Comparison of ENCODE assay signal across 29 cellular contexts in genomic region chr12:69337325-69337724, GRCh38. TPM values are rescaled to one million over a fixed set of nuclear protein-coding genes. Genes with fewer than 3 reads are reported as not detected.
DNase-seq lines count a peak whose midpoint lies in the region; ATAC-seq and TF ChIP-seq lines count a peak whose summit lies in the region.
"Had no signal": no experiment of that assay in that cellular context is flagged by ENCODE, and none has a peak within 500 bp of the region (broad histone marks: within the 10 kb centered on the region; RNA-seq: fewer than 3 reads in every experiment).

No MANE protein-coding gene starts in this region.

- peaks cover 24% of the 10 kb centered on the region for H3K4me1 Mint-ChIP-seq in stimulated activated naive CD8-positive, alpha-beta T cell treated with anti-CD3 and anti-CD28 coated beads, Interleukin-15, amount 100 ng/mL, for 72 hours
- H3K4me1 Mint-ChIP-seq in activated T-helper 17 cell treated with anti-CD3 and anti-CD28 coated beads, Interleukin-2, amount 50 U/mL, for 72 hours = peaks cover 4% of the 10 kb centered on the region

- peak; percentile 33 for ATAC-seq in stimulated activated naive CD8-positive, alpha-beta T cell treated with anti-CD3 and anti-CD28 coated beads, Interleukin-15, Interleukin-2, amounts not matched to agents 100 U/mL and 50 U/mL, for 24 hours
- ATAC-seq in stimulated activated naive CD8-positive, alpha-beta T cell treated with anti-CD3 and anti-CD28 coated beads, Interleukin-15, amount 100 ng/mL, for 72 hours = no peak
- peak; percentile 7 for ATAC-seq in activated T-helper 17 cell treated with anti-CD3 and anti-CD28 coated beads, Interleukin-2, amount 50 U/mL, for 72 hours (replicated peaks)
- ATAC-seq in right lobe of liver = peak; percentile 13 to 45 (median 41)
- ATAC-seq: A549; activated T-cell treated with anti-CD3 and anti-CD28 coated beads, Interleukin-2, amount 50 U/mL, for 4 hours; heart left ventricle had no signal

- intact Hi-C loops in right lobe of liver (cut with DNase I) = no loop called here

- TF ChIP-seq POLR2A in right lobe of liver (IDR thresholded peaks at IDR 0.05) = no peak

- H3K27me3 Mint-ChIP-seq in stimulated activated naive CD8-positive, alpha-beta T cell treated with anti-CD3 and anti-CD28 coated beads, Interleukin-15, amount 100 ng/mL, for 72 hours = no peaks in the 10 kb centered on the region
- no peaks in the 10 kb centered on the region for H3K27me3 Mint-ChIP-seq in activated T-helper 17 cell treated with anti-CD3 and anti-CD28 coated beads, Interleukin-2, amount 50 U/mL, for 72 hours

- no peaks in the 10 kb centered on the region for H3K27me3 ChIP-seq in right lobe of liver
- H3K27me3 ChIP-seq: sigmoid colon, vagina had no signal

- no peak overlapping the region for H3K4me3 Mint-ChIP-seq in stimulated activated naive CD8-positive, alpha-beta T cell treated with anti-CD3 and anti-CD28 coated beads, Interleukin-15, amount 100 ng/mL, for 72 hours
- no peak overlapping the region for H3K4me3 Mint-ChIP-seq in activated T-helper 17 cell treated with anti-CD3 and anti-CD28 coated beads, Interleukin-2, amount 50 U/mL, for 72 hours
- H3K4me3 Mint-ChIP-seq: activated CD4-positive, alpha-beta T cell treated with anti-CD3 and anti-CD28 coated beads, Interleukin-2, amount 10 ng/mL, durations not matched to agents 24 days and 14 days; activated T-cell treated with anti-CD3 and anti-CD28 coated beads, Interleukin-2, amount 50 U/mL, for 4 hours had no signal

- H3K27ac Mint-ChIP-seq in stimulated activated naive CD8-positive, alpha-beta T cell treated with anti-CD3 and anti-CD28 coated beads, Interleukin-15, amount 100 ng/mL, for 72 hours = no peak overlapping the region
- H3K27ac Mint-ChIP-seq in activated T-helper 17 cell treated with anti-CD3 and anti-CD28 coated beads, Interleukin-2, amount 50 U/mL, for 72 hours = no peak overlapping the region
- H3K27ac Mint-ChIP-seq: activated CD4-positive, alpha-beta T cell treated with anti-CD3 and anti-CD28 coated beads, Interleukin-2, amount 10 ng/mL, durations not matched to agents 24 days and 14 days had no signal

- TF ChIP-seq CTCF in right lobe of liver (IDR thresholded peaks at IDR 0.05) = no peak

- no peaks in the 10 kb centered on the region for H3K36me3 Mint-ChIP-seq in activated T-helper 17 cell treated with anti-CD3 and anti-CD28 coated beads, Interleukin-2, amount 50 U/mL, for 72 hours (ENCODE audit: low read depth)

- no peak overlapping the region for H3K4me3 ChIP-seq in right lobe of liver
- H3K4me3 ChIP-seq: A549, HAP-1, heart left ventricle, prostate gland, sigmoid colon, vagina had no signal

- peaks cover 0 to 61% (median 20%) of the 10 kb centered on the region in 4 donors for H3K4me1 ChIP-seq in right lobe of liver
- H3K4me1 ChIP-seq: HAP-1, sigmoid colon, vagina had no signal

- H3K36me3 ChIP-seq in right lobe of liver = no peaks in the 10 kb centered on the region
- H3K36me3 ChIP-seq: HAP-1, heart left ventricle, prostate gland, sigmoid colon, vagina had no signal

- no peaks in the 10 kb centered on the region for H3K9me3 ChIP-seq in right lobe of liver
- H3K9me3 ChIP-seq: A549, HAP-1, heart left ventricle, prostate gland, sigmoid colon, vagina had no signal

- H3K9me3 Mint-ChIP-seq in stimulated activated naive CD8-positive, alpha-beta T cell treated with anti-CD3 and anti-CD28 coated beads, Interleukin-15, amount 100 ng/mL, for 72 hours = no peaks in the 10 kb centered on the region
- no peaks in the 10 kb centered on the region for H3K9me3 Mint-ChIP-seq in activated T-helper 17 cell treated with anti-CD3 and anti-CD28 coated beads, Interleukin-2, amount 50 U/mL, for 72 hours
- H3K9me3 Mint-ChIP-seq: activated CD4-positive, alpha-beta T cell treated with anti-CD3 and anti-CD28 coated beads, Interleukin-2, amount 10 ng/mL, durations not matched to agents 24 days and 14 days; activated T-cell treated with anti-CD3 and anti-CD28 coated beads, Interleukin-2, amount 50 U/mL, for 4 hours had no signal

- DNase-seq in stimulated activated naive CD8-positive, alpha-beta T cell treated with anti-CD3 and anti-CD28 coated beads, Interleukin-15, Interleukin-2, amounts not matched to agents 100 U/mL and 50 U/mL, for 24 hours = no peak
- DNase-seq in stimulated activated naive CD8-positive, alpha-beta T cell treated with anti-CD3 and anti-CD28 coated beads, Interleukin-15, amount 100 ng/mL, for 72 hours = no peak
- DNase-seq in right lobe of liver (no peak), NCI-H526 (lab: John Stamatoyannopoulos, UW) (no peak), islet precursor cell (no peak), C1 segment of cervical spinal cord (lab: John Stamatoyannopoulos, UW) (no peak), hepatic stellate cell (ENCODE audit: low spot score) (no peak)
- DNase-seq: activated CD4-positive, alpha-beta T cell treated with anti-CD3 and anti-CD28 coated beads, Interleukin-2, amount 10 ng/mL, durations not matched to agents 24 days and 14 days; activated naive CD4-positive, alpha-beta T cell treated with Interleukin-2 at 50 U/mL for 16 hours; activated T-cell treated with anti-CD3 and anti-CD28 coated beads, Interleukin-2, amount 50 U/mL, for 4 hours; amniotic stem cell; DMS53; GDM1; heart left ventricle; NCI-H1105; NCI-H187 treated with DMSO at 0.1 percent for 48 hours; NCI-H2171 treated with DMSO at 0.1 percent for 48 hours; NCI-H524 treated with DMSO at 0.1 percent for 48 hours; sigmoid colon; stimulated activated naive CD4-positive, alpha-beta T cell treated with Interleukin-2 at 50 U/mL for 16 hours had no signal

- H3K27ac ChIP-seq in right lobe of liver = peak overlapping the region in 2 of 3 donors; percentile 18 to 51
- H3K27ac ChIP-seq: A549, prostate gland, sigmoid colon, vagina had no signal

RNA-seq across cellular contexts. Expression of gene LYZ, which starts 10.9 kb away (rescaled TPM):
- total RNA-seq in activated T-helper 17 cell treated with anti-CD3 and anti-CD28 coated beads, Interleukin-2, amount 50 U/mL, for 72 hours = under 1 TPM in 1 of 2 donors, not detected in 1; 0.26 TPM
- total RNA-seq in right lobe of liver = 10 to 100 TPM in 5 of 6 experiments, 1 to 10 TPM in 1; 3.5 to 69.9 (median 18.8) TPM
- total RNA-seq: activated CD4-positive, alpha-beta T cell treated with anti-CD3 and anti-CD28 coated beads, Interleukin-2, amount 10 ng/mL, durations not matched to agents 24 days and 14 days; chondrocyte; epithelial cell of proximal tubule; fibroblast of villous mesenchyme; M059J had no signal

RNA-seq across cellular contexts. Expression of gene YEATS4, which starts 22.2 kb away (rescaled TPM):
- 10 to 100 TPM; 28.4 to 48.3 TPM for total RNA-seq in activated T-helper 17 cell treated with anti-CD3 and anti-CD28 coated beads, Interleukin-2, amount 50 U/mL, for 72 hours
- total RNA-seq in right lobe of liver = 10 to 100 TPM in 2 of 6 experiments, 1 to 10 TPM in 4; 2.9 to 17.3 (median 5.8) TPM
